ENCODE assay signal across 8 cellular contexts in the genomic region with DNA sequence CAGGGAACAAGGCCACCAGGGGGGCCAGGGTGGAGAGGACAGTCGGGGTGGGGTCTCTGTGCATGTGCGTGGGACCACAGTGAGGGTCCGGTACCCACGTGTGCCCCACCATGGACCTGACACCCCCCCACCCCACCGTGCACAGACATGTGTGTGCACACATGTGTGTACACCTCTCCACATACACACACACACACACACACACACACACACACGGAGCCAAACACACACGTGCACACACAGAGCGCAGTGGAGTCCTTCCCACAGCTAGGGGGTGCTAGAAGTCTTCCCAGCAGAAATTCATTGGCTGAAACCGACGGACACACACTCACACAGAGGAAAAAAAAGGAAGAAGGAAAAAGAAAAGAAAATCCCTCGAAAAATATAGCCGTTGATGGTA. TPM values are rescaled to one million over a fixed set of nuclear protein-coding genes. Genes with fewer than 3 reads are reported as not detected.
DNase-seq lines count a peak whose midpoint lies in the region; ATAC-seq and TF ChIP-seq lines count a peak whose summit lies in the region.
"Had no signal": no experiment of that assay in that cellular context is flagged by ENCODE, and none has a peak within 500 bp of the region (broad histone marks: within the 10 kb centered on the region; RNA-seq: fewer than 3 reads in every experiment).

No MANE protein-coding gene starts in this region.

- intact Hi-C loops in activated T-helper 2 cell treated with anti-CD3 and anti-CD28 coated beads, Interferon-gamma antibody, Interleukin-2, Interleukin-4, amounts not matched to agents 10 μg/mL and 5 μg/mL and 100 μg/mL, durations not matched to agents 14 hours and 24 hours and 36 hours (cut with micrococcal nuclease) = loop anchor here (1.0 kb wide), 2 partner anchors 268 to 314 kb away; no protein-coding TSS in a partner anchor

- TF ChIP-seq POLR2A in GM18505 (IDR thresholded peaks at IDR 0.05; ENCODE audit: borderline replicate concordance, extremely low read depth, insufficient read depth, insufficient read length) = no peak

- H4K20me1 ChIP-seq in OCI-LY3 (ENCODE audit: insufficient read depth, low read length) = no peaks in the 10 kb centered on the region

- H3K4me2 ChIP-seq in OCI-LY3 (ENCODE audit: low read length) (0 out of 2 replicates have a peak overlapping the region, but pooled peaks have one; percentile 34), parathyroid adenoma (ENCODE audit: low read length) (no peak overlapping the region)

- DNase-seq in GM10248 (ENCODE audit: extremely low spot score) = peak; percentile 78
- DNase-seq in Jurkat, Clone E6-1 (ENCODE audit: low read depth, low spot score) = peak; percentile 56
- DNase-seq in activated T-helper 2 cell treated with anti-CD3 and anti-CD28 coated beads, Interferon-gamma antibody, Interleukin-2, Interleukin-4, amounts not matched to agents 10 μg/mL and 5 μg/mL and 100 μg/mL, durations not matched to agents 14 hours and 24 hours and 36 hours (ENCODE audit: low spot score) = peak; percentile 44
- DNase-seq in foreskin keratinocyte = peak; percentile 54 to 75

- H3K4me1 Mint-ChIP-seq in activated T-helper 2 cell treated with anti-CD3 and anti-CD28 coated beads, Interferon-gamma antibody, Interleukin-2, Interleukin-4, amounts not matched to agents 10 μg/mL and 5 μg/mL and 100 μg/mL, durations not matched to agents 14 hours and 24 hours and 36 hours (ENCODE audit: low read depth) = peaks cover 3% of the 10 kb centered on the region

- H3K9me3 ChIP-seq in OCI-LY3 (ENCODE audit: insufficient read depth, low read length) (no peaks in the 10 kb centered on the region), parathyroid adenoma (ENCODE audit: control insufficient read depth, low read length) (no peaks in the 10 kb centered on the region)

- H3K27me3 ChIP-seq in OCI-LY3 (ENCODE audit: low read depth, low read length) (no peaks in the 10 kb centered on the region), foreskin keratinocyte (no peaks in the 10 kb centered on the region), parathyroid adenoma (ENCODE audit: control insufficient read depth, insufficient read depth, low read length) (no peaks in the 10 kb centered on the region)

- H3K79me2 ChIP-seq in OCI-LY3 (ENCODE audit: low read length) (no peaks in the 10 kb centered on the region), parathyroid adenoma (no peaks in the 10 kb centered on the region)

- H3K27ac Mint-ChIP-seq in activated T-helper 2 cell treated with anti-CD3 and anti-CD28 coated beads, Interferon-gamma antibody, Interleukin-2, Interleukin-4, amounts not matched to agents 10 μg/mL and 5 μg/mL and 100 μg/mL, durations not matched to agents 14 hours and 24 hours and 36 hours = no peak overlapping the region

- H3K27me3 Mint-ChIP-seq in activated T-helper 2 cell treated with anti-CD3 and anti-CD28 coated beads, Interferon-gamma antibody, Interleukin-2, Interleukin-4, amounts not matched to agents 10 μg/mL and 5 μg/mL and 100 μg/mL, durations not matched to agents 14 hours and 24 hours and 36 hours (ENCODE audit: low read depth) = peaks cover 1% of the 10 kb centered on the region

- ATAC-seq in foreskin keratinocyte (peak; percentile 81), GM18505 (IDR thresholded peaks at IDR 0.05; ENCODE audit: unreplicated experiment) (no peak)

- no peak overlapping the region for H3K4me3 Mint-ChIP-seq in activated T-helper 2 cell treated with anti-CD3 and anti-CD28 coated beads, Interferon-gamma antibody, Interleukin-2, Interleukin-4, amounts not matched to agents 10 μg/mL and 5 μg/mL and 100 μg/mL, durations not matched to agents 14 hours and 24 hours and 36 hours (ENCODE audit: low read depth)
- H3K4me3 Mint-ChIP-seq: dendritic cell treated with granulocyte-macrophage colony-stimulating factor and Interleukin-4, amounts not matched to agents 40 ng/mL and 50 ng/mL, for 4 days had no signal

- H3K9ac ChIP-seq in OCI-LY3 (ENCODE audit: low read length) = no peak overlapping the region
- H3K9ac ChIP-seq in parathyroid adenoma = no peak overlapping the region

- TF ChIP-seq CTCF in GM10248 (IDR thresholded peaks at IDR 0.05; ENCODE audit: control extremely low read depth, extremely low read depth, low read depth, missing control alignments) = peak; percentile 87
- peak; percentile 77 for TF ChIP-seq CTCF in OCI-LY3 (IDR thresholded peaks at IDR 0.05; ENCODE audit: low read depth, low read length)
- TF ChIP-seq CTCF in foreskin keratinocyte (conservative IDR thresholded peaks at IDR 0.05) = peak; percentile 97
- TF ChIP-seq CTCF in parathyroid adenoma (IDR thresholded peaks at IDR 0.05) = peak; percentile 13

- no peaks in the 10 kb centered on the region for H3K36me3 ChIP-seq in OCI-LY3 (replicated peaks; ENCODE audit: low read depth, low read length)
- H3K36me3 ChIP-seq in parathyroid adenoma (ENCODE audit: control insufficient read depth, insufficient read depth, low read length) = no peaks in the 10 kb centered on the region

- H3K27ac ChIP-seq in OCI-LY3 (ENCODE audit: low read length) (no peak overlapping the region), foreskin keratinocyte (no peak overlapping the region), parathyroid adenoma (no peak overlapping the region)

- no peaks in the 10 kb centered on the region for H3K36me3 Mint-ChIP-seq in activated T-helper 2 cell treated with anti-CD3 and anti-CD28 coated beads, Interferon-gamma antibody, Interleukin-2, Interleukin-4, amounts not matched to agents 10 μg/mL and 5 μg/mL and 100 μg/mL, durations not matched to agents 14 hours and 24 hours and 36 hours (ENCODE audit: low read depth)

- CTCF ChIA-PET in GM10248 (lab: Yijun Ruan, JAX) = interaction anchor here (0.6 to 3.1 kb wide), 9 partner anchors 9 to 332 kb away, joined by 3 to 18 read pairs (median 4); no protein-coding TSS in a partner anchor

- H3K9me3 Mint-ChIP-seq in activated T-helper 2 cell treated with anti-CD3 and anti-CD28 coated beads, Interferon-gamma antibody, Interleukin-2, Interleukin-4, amounts not matched to agents 10 μg/mL and 5 μg/mL and 100 μg/mL, durations not matched to agents 14 hours and 24 hours and 36 hours = no peaks in the 10 kb centered on the region
- H3K9me3 Mint-ChIP-seq: dendritic cell treated with granulocyte-macrophage colony-stimulating factor and Interleukin-4, amounts not matched to agents 40 ng/mL and 50 ng/mL, for 4 days had no signal

- H2AFZ ChIP-seq in OCI-LY3 (ENCODE audit: low read depth, low read length) (no peak overlapping the region), parathyroid adenoma (no peak overlapping the region)

- no peaks in the 10 kb centered on the region for H3K4me1 ChIP-seq in OCI-LY3 (ENCODE audit: low read length)
- H3K4me1 ChIP-seq in foreskin keratinocyte = no peaks in the 10 kb centered on the region
- H3K4me1 ChIP-seq in parathyroid adenoma = no peaks in the 10 kb centered on the region

- H3K4me3 ChIP-seq in Jurkat, Clone E6-1 (ENCODE audit: low read length) = no peak overlapping the region
- H3K4me3 ChIP-seq in OCI-LY3 (ENCODE audit: low read length) (no peak overlapping the region), parathyroid adenoma (ENCODE audit: low read depth, low read length) (no peak overlapping the region)

- POLR2A ChIA-PET in GM10248 (lab: Yijun Ruan, JAX) = no interaction called here

RNA-seq across cellular contexts. Expression of a gene that starts 42.8 kb away (rescaled TPM):
- 36.4 TPM for polyA plus RNA-seq in Jurkat, Clone E6-1 (2012; ENCODE audit: insufficient read depth, insufficient read length)
- 40.9 and 41.4 TPM in 2 replicates for total RNA-seq in activated T-helper 2 cell treated with anti-CD3 and anti-CD28 coated beads, Interferon-gamma antibody, Interleukin-2, Interleukin-4, amounts not matched to agents 10 μg/mL and 5 μg/mL and 100 μg/mL, durations not matched to agents 14 hours and 24 hours and 36 hours
- 25.1 and 27.7 TPM in 2 replicates for total RNA-seq in foreskin keratinocyte
- polyA plus RNA-seq in foreskin keratinocyte = 20.2 and 22.5 TPM in 2 replicates

Comparison
In these comparisons a context has a peak if more than half of its experiments do, and no peak if none do; other contexts are left out.
1. CTCF ChIP-seq: peak in every context shown above with its lines; median percentile 97 in foreskin keratinocyte; 87 in GM10248; 77 in OCI-LY3; 13 in parathyroid adenoma.